In the genomic region with DNA sequence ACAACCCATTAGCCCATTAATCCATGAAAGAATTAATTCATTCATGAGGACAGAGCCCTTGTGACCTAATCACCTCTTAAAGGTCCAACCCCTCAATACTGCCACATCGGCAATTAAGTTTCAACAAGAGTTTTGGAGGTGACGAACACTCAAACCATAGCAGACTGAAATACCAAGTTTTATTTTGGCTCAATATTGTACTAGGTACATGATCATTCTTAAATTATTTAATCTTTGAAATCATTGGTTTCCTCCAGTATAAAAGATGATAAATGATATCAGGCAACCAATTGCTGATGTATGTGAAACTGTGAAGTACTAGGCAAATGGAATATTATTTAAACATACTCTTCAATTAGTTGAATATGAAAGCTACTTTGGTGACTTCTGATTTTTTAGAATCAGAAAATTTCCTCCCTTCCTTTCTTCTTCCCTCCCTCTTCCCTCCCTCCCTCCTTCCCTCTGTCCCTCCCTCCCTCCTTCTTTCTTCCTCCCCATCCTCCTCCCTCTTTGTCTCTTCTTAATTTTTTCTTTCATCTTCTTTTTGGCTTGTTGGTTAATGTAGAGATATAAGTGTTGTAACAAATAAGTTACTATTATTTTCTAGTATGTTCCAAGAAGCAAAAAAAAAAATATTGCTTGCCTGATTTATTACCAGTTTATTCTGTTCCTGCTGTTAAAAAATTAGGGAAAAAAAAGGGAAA, we compare ENCODE assay signal across 9 cellular contexts.
A peak's percentile ranks its signal among the peaks of the same experiment; 100 is the strongest.
DNase-seq lines count a peak whose midpoint lies in the region; ATAC-seq, FAIRE-seq and TF ChIP-seq lines count a peak whose summit lies in the region.
"Had no signal": no experiment of that assay in that cellular context is flagged by ENCODE, and none has a peak within 500 bp of the region (broad histone marks: within the 10 kb centered on the region; RNA-seq: fewer than 3 reads in every experiment).

No MANE protein-coding gene starts in this region.

- TF ChIP-seq POLR2A in endothelial cell of umbilical vein (IDR thresholded peaks at IDR 0.05; ENCODE audit: low read depth, low read length): no peak

- H3K18ac ChIP-seq in trophoblast cell (ENCODE audit: low read length): no peak overlapping the region

- peaks cover 12% of the 10 kb centered on the region for H3K79me1 ChIP-seq in trophoblast cell (ENCODE audit: low read length)

- H3K79me2 ChIP-seq in endothelial cell of umbilical vein (ENCODE audit: control insufficient read depth, insufficient read depth, low read length): no peaks in the 10 kb centered on the region
- no peaks in the 10 kb centered on the region for H3K79me2 ChIP-seq in trophoblast cell (ENCODE audit: control insufficient read depth, insufficient read depth, low read length, poor library complexity)

- FAIRE-seq in endothelial cell of umbilical vein (lab: Jason Lieb, UNC): no peak
- FAIRE-seq in RCC 7860 (lab: Jason Lieb, UNC): no peak

- H3K4me1 ChIP-seq in HUES48 (ENCODE audit: control insufficient read depth, insufficient read depth, low read length) (peaks cover 31% of the 10 kb centered on the region), endothelial cell of umbilical vein (ENCODE audit: control insufficient read depth, extremely low read depth, insufficient read depth, low read length) (peaks cover 35% of the 10 kb centered on the region), trophoblast cell (ENCODE audit: control insufficient read depth in 1 of 2, insufficient read depth in 2 of 2, low read length in 2 of 2) (peaks cover 2 to 4% of the 10 kb centered on the region in 2 experiments)

- dilution Hi-C loops in endothelial cell of umbilical vein (cut with MboI; ENCODE audit: extremely low pct_ligation_motif_present, low sequenced_read_pairs): no loop called here

- WGBS in trophoblast cell (ENCODE audit: extremely low coverage, insufficient coverage, insufficient read length): no CpG with 5 or more reads among the region's 2 CpGs

- peak overlapping the region; percentile 9 for H2AK5ac ChIP-seq in trophoblast cell (ENCODE audit: low read length)

- no peak overlapping the region for H3K14ac ChIP-seq in trophoblast cell (ENCODE audit: low read length)

- peak overlapping the region; percentile 80 for H2BK12ac ChIP-seq in trophoblast cell (ENCODE audit: low read length)

- no peaks in the 10 kb centered on the region for H3K9me1 ChIP-seq in endothelial cell of umbilical vein (replicated peaks; ENCODE audit: control insufficient read depth, extremely low read depth, insufficient read depth, low read length)

- H3K27ac ChIP-seq in HUES48 (ENCODE audit: low read depth, low read length) (peak overlapping the region; percentile 90), endothelial cell of umbilical vein (ENCODE audit: insufficient read depth, low read depth, low read length) (peak overlapping the region; percentile 100), trophoblast cell (ENCODE audit: low read depth, low read length) (no peak overlapping the region)

- no peaks in the 10 kb centered on the region for H3K36me3 ChIP-seq in HUES48 (ENCODE audit: control insufficient read depth, insufficient read depth, low read length)
- no peaks in the 10 kb centered on the region for H3K36me3 ChIP-seq in endothelial cell of umbilical vein (ENCODE audit: control insufficient read depth in 2 of 2, extremely low read depth in 1 of 2, insufficient read depth in 2 of 2, low read length in 2 of 2)
- no peaks in the 10 kb centered on the region for H3K36me3 ChIP-seq in trophoblast cell (ENCODE audit: control insufficient read depth in 1 of 2, insufficient read depth in 2 of 2, low read length in 2 of 2)

- no peak overlapping the region for H2BK5ac ChIP-seq in trophoblast cell (ENCODE audit: low read depth, low read length, poor library complexity)

- no peak overlapping the region for H4K91ac ChIP-seq in trophoblast cell (ENCODE audit: low read depth, low read length)

- no peaks in the 10 kb centered on the region for H3K9me3 ChIP-seq in HUES48 (ENCODE audit: control insufficient read depth, insufficient read depth, low read length)
- H3K9me3 ChIP-seq in endothelial cell of umbilical vein (replicated peaks; ENCODE audit: control insufficient read depth, insufficient read depth, low read length): no peaks in the 10 kb centered on the region
- H3K9me3 ChIP-seq in trophoblast cell (ENCODE audit: insufficient read depth, low read depth, low read length): no peaks in the 10 kb centered on the region

- peak overlapping the region; percentile 19 for H4K8ac ChIP-seq in trophoblast cell (ENCODE audit: low read depth, low read length)

- H2BK120ac ChIP-seq in trophoblast cell (ENCODE audit: insufficient read depth, low read length, poor library complexity): no peak overlapping the region

- peak overlapping the region; percentile 54 for H3K4me3 ChIP-seq in AG10803 (ENCODE audit: low read length)
- H3K4me3 ChIP-seq in HUES48 (ENCODE audit: low read depth, low read length): no peak overlapping the region
- peak overlapping the region in 1 of 3 experiments; percentile 57 for H3K4me3 ChIP-seq in endothelial cell of umbilical vein (replicated peaks in 1 of 3; ENCODE audit: insufficient read depth in 1 of 3, low read depth in 1 of 3, low read length in 3 of 3)
- no peak overlapping the region for H3K4me3 ChIP-seq in trophoblast cell (ENCODE audit: low read depth, low read length)

- DNase-seq in AG10803 (ENCODE audit: low read depth) (no peak), endothelial cell of umbilical vein (ENCODE audit: low read depth, low spot score) (no peak), trophoblast cell (no peak), Ammon's horn (ENCODE audit: low spot score) (no peak), RCC 7860 (ENCODE audit: low spot score) (no peak), putamen (ENCODE audit: low spot score) (no peak)
- DNase-seq: activated CD4-positive, alpha-beta memory T cell treated with anti-CD3 and anti-CD28 coated beads, Interleukin-2, amount 10 ng/mL, durations not matched to agents 7 days and 5 days had no signal

- H3K23ac ChIP-seq in trophoblast cell (ENCODE audit: low read length): no peak overlapping the region

- H3K4me2 ChIP-seq in endothelial cell of umbilical vein (ENCODE audit: insufficient read depth, low read length) (peak overlapping the region; percentile 98), trophoblast cell (ENCODE audit: low read length) (no peak overlapping the region)

- CTCF ChIA-PET in endothelial cell of umbilical vein (lab: Charles Lee): interaction anchor here (0.6 to 2.5 kb wide), 12 partner anchors 9 to 233 kb away, joined by 3 to 13 read pairs (median 4); a partner anchor contains a TSS

- H3K4ac ChIP-seq in trophoblast cell (ENCODE audit: low read depth, low read length): no peak overlapping the region

- intact Hi-C loops in endothelial cell of umbilical vein (cut with micrococcal nuclease): loop anchor here (5.0 kb wide), 1 partner anchor 150 kb away; no protein-coding TSS in a partner anchor

- H4K12ac ChIP-seq in trophoblast cell (ENCODE audit: low read depth, low read length): no peak overlapping the region

- no peaks in the 10 kb centered on the region for H4K20me1 ChIP-seq in endothelial cell of umbilical vein (replicated peaks; ENCODE audit: control insufficient read depth, extremely low read depth, insufficient read depth, low read length)

- no peak overlapping the region for H3K9ac ChIP-seq in HUES48 (ENCODE audit: low read depth, low read length)
- peak overlapping the region; percentile 98 for H3K9ac ChIP-seq in endothelial cell of umbilical vein (replicated peaks; ENCODE audit: extremely low read depth, insufficient read depth, low read length)
- H3K9ac ChIP-seq in trophoblast cell (ENCODE audit: low read length): no peak overlapping the region

- TF ChIP-seq CTCF in AG10803 (conservative IDR thresholded peaks at IDR 0.05; ENCODE audit: low read length): no peak
- TF ChIP-seq CTCF in endothelial cell of umbilical vein (IDR thresholded peaks at IDR 0.05; ENCODE audit: extremely low read depth in 1 of 2, insufficient read depth in 1 of 2, low read depth in 1 of 2, low read length in 2 of 2): no peak

- POLR2A ChIA-PET in endothelial cell of umbilical vein (lab: Charles Lee): interaction anchor here (0.7 kb wide), 1 partner anchor 108 kb away, joined by 5 read pairs; no protein-coding TSS in a partner anchor

- H3K27me3 ChIP-seq in HUES48 (ENCODE audit: control insufficient read depth, insufficient read depth, low read length) (no peaks in the 10 kb centered on the region), endothelial cell of umbilical vein (ENCODE audit: control insufficient read depth in 2 of 2, insufficient read depth in 2 of 2, low read length in 2 of 2) (no peaks in the 10 kb centered on the region), trophoblast cell (ENCODE audit: insufficient read depth, low read length) (no peaks in the 10 kb centered on the region)

- no peak for ATAC-seq in GM18861 (IDR thresholded peaks at IDR 0.05; ENCODE audit: unreplicated experiment)

- H2AFZ ChIP-seq in endothelial cell of umbilical vein (ENCODE audit: low read depth, low read length) (peak overlapping the region; percentile 39), trophoblast cell (ENCODE audit: insufficient read depth, low read length, poor library complexity) (no peak overlapping the region)

- BruUV-seq in endothelial cell of umbilical vein (replicated peaks; lab: Mats Ljungman, UMichigan): no TSS peak

TF ChIP-seq in endothelial cell of umbilical vein, 7 proteins besides CTCF, POLR2A, EP300 and RAD21:
- TF ChIP-seq FOS (IDR thresholded peaks at IDR 0.05; ENCODE audit: borderline replicate concordance, insufficient read depth, low read length): no peak
- TF ChIP-seq EZH2 (IDR thresholded peaks at IDR 0.05; ENCODE audit: borderline replicate concordance, low read depth, low read length, severe bottlenecking): no peak
- TF ChIP-seq MYC (IDR thresholded peaks at IDR 0.05; ENCODE audit: low read depth, low read length): no peak
- TF ChIP-seq, protein P1, sequence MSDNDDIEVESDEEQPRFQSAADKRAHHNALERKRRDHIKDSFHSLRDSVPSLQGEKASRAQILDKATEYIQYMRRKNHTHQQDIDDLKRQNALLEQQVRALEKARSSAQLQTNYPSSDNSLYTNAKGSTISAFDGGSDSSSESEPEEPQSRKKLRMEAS (IDR thresholded peaks at IDR 0.05; ENCODE audit: insufficient read depth, insufficient read length): no peak
- TF ChIP-seq POLR2AphosphoS5 (IDR thresholded peaks at IDR 0.05; ENCODE audit: insufficient read depth, low read depth, low read length): no peak
- TF ChIP-seq JUN (IDR thresholded peaks at IDR 0.05; ENCODE audit: borderline replicate concordance, insufficient read depth, insufficient read length, low read depth): no peak
- TF ChIP-seq GATA2 (IDR thresholded peaks at IDR 0.05; ENCODE audit: insufficient read depth, insufficient read length, low read depth, low read length): no peak
